ENCODE assay signal across 9 cellular contexts in genomic region chr1:39269349-39269748, GRCh38.
DNase-seq lines count a peak whose midpoint lies in the region; ATAC-seq and TF ChIP-seq lines count a peak whose summit lies in the region.
"Had no signal": no experiment of that assay in that cellular context is flagged by ENCODE, and none has a peak within 500 bp of the region (broad histone marks: within the 10 kb centered on the region; RNA-seq: fewer than 3 reads in every experiment).

No MANE protein-coding gene starts in this region.

- H3K27me3 ChIP-seq in A673 (replicated peaks; ENCODE audit: insufficient read depth, low read depth, low read length, poor library complexity) (no peaks in the 10 kb centered on the region), mucosa of rectum (ENCODE audit: control insufficient read depth in 2 of 2, insufficient read depth in 2 of 2, low read length in 2 of 2) (no peaks in the 10 kb centered on the region)

- CTCF ChIA-PET in A673 (lab: Charles Lee) = interaction anchor here (0.5 to 0.9 kb wide), 4 partner anchors 10 to 133 kb away, joined by 3 to 6 read pairs (median 4); no protein-coding TSS in a partner anchor

- intact Hi-C loops in A673 (cut with micrococcal nuclease; ENCODE audit: unreplicated experiment) = no loop called here

- H3K4me1 ChIP-seq in A673 (ENCODE audit: insufficient read depth, low read length, poor library complexity, severe bottlenecking) (peaks cover 21% of the 10 kb centered on the region), mucosa of rectum (ENCODE audit: control insufficient read depth in 2 of 2, insufficient read depth in 2 of 2, low read length in 2 of 2) (peaks cover 6 to 13% of the 10 kb centered on the region in 2 donors)

- TF ChIP-seq CTCF in A673 (conservative IDR thresholded peaks at IDR 0.05; ENCODE audit: low read depth, low read length) = no peak

- H3K36me3 ChIP-seq in A673 (ENCODE audit: insufficient read depth, low read length, poor library complexity, severe bottlenecking) (no peaks in the 10 kb centered on the region), mucosa of rectum (ENCODE audit: control insufficient read depth in 2 of 2, insufficient read depth in 2 of 2, low read length in 2 of 2) (no peaks in the 10 kb centered on the region)

- DNase-seq in A673 (ENCODE audit: low spot score) = no peak
- DNase-seq in activated CD4-positive, CD25-positive, alpha-beta regulatory T cell treated with anti-CD3 and anti-CD28 coated beads, Interleukin-2, amount 50 U/mL, for 72 hours = no peak
- DNase-seq in NCI-H146 (lab: John Stamatoyannopoulos, UW) = no peak
- no peak for DNase-seq in SIG-M5 (lab: John Stamatoyannopoulos, UW)
- no peak for DNase-seq in NCI-H2196 treated with DMSO at 0.1 percent for 48 hours (lab: John Stamatoyannopoulos, UW; ENCODE audit: unreplicated experiment)
- DNase-seq: left ventricle myocardium superior had no signal

- H3K9ac ChIP-seq in mucosa of rectum (ENCODE audit: low read depth in 1 of 2, low read length in 2 of 2) = peak overlapping the region in 1 of 2 donors; percentile 27

- peak overlapping the region; percentile 29 for H3K27ac ChIP-seq in A673 (ENCODE audit: low read depth, low read length, poor library complexity, severe bottlenecking)
- H3K27ac ChIP-seq in angular gyrus (ENCODE audit: low read depth, low read length) = peak overlapping the region; percentile 88
- peak overlapping the region; percentile 36 to 46 for H3K27ac ChIP-seq in mucosa of rectum (ENCODE audit: low read depth in 2 of 2, low read length in 2 of 2)

- peak; percentile 4 for ATAC-seq in GM21360 (IDR thresholded peaks at IDR 0.05; ENCODE audit: unreplicated experiment)

- H3K4me3 ChIP-seq in A673 (ENCODE audit: low read depth, low read length, poor library complexity, severe bottlenecking) (no peak overlapping the region), mucosa of rectum (ENCODE audit: low read length in 2 of 2) (peak overlapping the region in 1 of 2 donors; percentile 9)

- POLR2A ChIA-PET in A673 (lab: Charles Lee; ENCODE audit: low non-redundant PET) = no interaction called here

- H3K9me3 ChIP-seq in A673 (ENCODE audit: low read depth, low read length, poor library complexity, severe bottlenecking) (no peaks in the 10 kb centered on the region), mucosa of rectum (ENCODE audit: control insufficient read depth in 2 of 2, low read length in 2 of 2) (no peaks in the 10 kb centered on the region)

- no TSS peak for BruUV-seq in A673 (replicated peaks; lab: Mats Ljungman, UMichigan)

Comparison
In these comparisons a context has a peak if more than half of its experiments do, and no peak if none do; other contexts are left out.
1. H3K27ac ChIP-seq: peak in every context shown above with its lines; median percentile 88 in angular gyrus; 41 in mucosa of rectum; 29 in A673.